19 cellular contexts compared by ENCODE assay signal in genomic region chr15:78040653-78041244, GRCh38. TPM values are rescaled to one million over a fixed set of nuclear protein-coding genes. Genes with fewer than 3 reads are reported as not detected.
DNase-seq lines count a peak whose midpoint lies in the region; ATAC-seq and TF ChIP-seq lines count a peak whose summit lies in the region.
"Had no signal": no experiment of that assay in that cellular context is flagged by ENCODE, and none has a peak within 500 bp of the region (broad histone marks: within the 10 kb centered on the region; RNA-seq: fewer than 3 reads in every experiment).

No MANE protein-coding gene starts in this region.

- peak overlapping the region; percentile 22 for H3K9ac ChIP-seq in adipocyte (ENCODE audit: low read length)

- H3K27me3 ChIP-seq in CD8-positive, alpha-beta T cell (ENCODE audit: insufficient read depth, low read length) = no peaks in the 10 kb centered on the region
- no peaks in the 10 kb centered on the region for H3K27me3 ChIP-seq in adipocyte (replicated peaks; ENCODE audit: control insufficient read depth, insufficient read depth, low read length)
- H3K27me3 ChIP-seq: cardiac muscle cell, gastrocnemius medialis, upper lobe of right lung had no signal

- H3K9me3 Mint-ChIP-seq in T-helper 1 cell treated with Interleukin-12 subunit alpha and Interleukin-12 subunit beta and Interleukin-4 antibody, amounts not matched to agents 30 μg/mL and 1 μg/mL, for 36 hours = no peaks in the 10 kb centered on the region
- H3K9me3 Mint-ChIP-seq in CD8-positive, alpha-beta T cell = no peaks in the 10 kb centered on the region
- no peaks in the 10 kb centered on the region for H3K9me3 Mint-ChIP-seq in natural killer cell

- H3K27me3 Mint-ChIP-seq in T-helper 1 cell treated with Interleukin-12 subunit alpha and Interleukin-12 subunit beta and Interleukin-4 antibody, amounts not matched to agents 30 μg/mL and 1 μg/mL, for 36 hours (ENCODE audit: low read depth) = no peaks in the 10 kb centered on the region
- no peaks in the 10 kb centered on the region for H3K27me3 Mint-ChIP-seq in CD8-positive, alpha-beta T cell (ENCODE audit: low read depth)
- H3K27me3 Mint-ChIP-seq in natural killer cell (ENCODE audit: low read depth in 2 of 2) = no peaks in the 10 kb centered on the region

- in situ Hi-C loops in KBM-7 (cut with MboI; ENCODE audit: low pct_unique_long_range_greater_than_20kb, low sequenced_read_pairs) = no loop called here

- H3K27ac ChIP-seq in CD8-positive, alpha-beta T cell (ENCODE audit: low read depth, low read length) = no peak overlapping the region
- H3K27ac ChIP-seq: C4-2B, cardiac muscle cell, gastrocnemius medialis had no signal

- no peaks in the 10 kb centered on the region for H3K9me3 ChIP-seq in CD8-positive, alpha-beta T cell (ENCODE audit: low read length)
- no peaks in the 10 kb centered on the region for H3K9me3 ChIP-seq in adipocyte (ENCODE audit: control insufficient read depth, low read length)
- H3K9me3 ChIP-seq: gastrocnemius medialis, upper lobe of right lung had no signal

- H3K4me1 Mint-ChIP-seq in T-helper 1 cell treated with Interleukin-12 subunit alpha and Interleukin-12 subunit beta and Interleukin-4 antibody, amounts not matched to agents 30 μg/mL and 1 μg/mL, for 36 hours (ENCODE audit: low read depth) = peaks cover 80% of the 10 kb centered on the region
- peaks cover 90% of the 10 kb centered on the region for H3K4me1 Mint-ChIP-seq in CD8-positive, alpha-beta T cell (ENCODE audit: low read depth)
- peaks cover 67 to 75% of the 10 kb centered on the region in 2 donors for H3K4me1 Mint-ChIP-seq in natural killer cell

- H3K36me3 Mint-ChIP-seq in T-helper 1 cell treated with Interleukin-12 subunit alpha and Interleukin-12 subunit beta and Interleukin-4 antibody, amounts not matched to agents 30 μg/mL and 1 μg/mL, for 36 hours (ENCODE audit: low read depth) = peaks cover 43% of the 10 kb centered on the region
- H3K36me3 Mint-ChIP-seq in CD8-positive, alpha-beta T cell = peaks cover 58% of the 10 kb centered on the region
- H3K36me3 Mint-ChIP-seq in natural killer cell = no peaks in the 10 kb centered on the region

- peak overlapping the region; percentile 81 for H3K27ac Mint-ChIP-seq in T-helper 1 cell treated with Interleukin-12 subunit alpha and Interleukin-12 subunit beta and Interleukin-4 antibody, amounts not matched to agents 30 μg/mL and 1 μg/mL, for 36 hours
- peak overlapping the region; percentile 92 for H3K27ac Mint-ChIP-seq in CD8-positive, alpha-beta T cell
- peak overlapping the region; percentile 70 to 78 for H3K27ac Mint-ChIP-seq in natural killer cell

- peaks cover 4% of the 10 kb centered on the region for H3K36me3 ChIP-seq in CD8-positive, alpha-beta T cell (ENCODE audit: insufficient read depth, low read length)
- peaks cover 18% of the 10 kb centered on the region for H3K36me3 ChIP-seq in adipocyte (ENCODE audit: control insufficient read depth, insufficient read depth, low read length, severe bottlenecking)
- H3K36me3 ChIP-seq: cardiac muscle cell had no signal

- H3K4me3 ChIP-seq in CD8-positive, alpha-beta T cell (ENCODE audit: low read depth, low read length) = no peak overlapping the region
- H3K4me3 ChIP-seq in adipocyte (ENCODE audit: low read length) = no peak overlapping the region
- H3K4me3 ChIP-seq: cardiac muscle cell, gastrocnemius medialis, upper lobe of right lung had no signal

- CTCF ChIA-PET in CD8-positive, alpha-beta T cell (lab: Charles Lee) = interaction anchor here (1.4 to 1.5 kb wide), 2 partner anchors 10 to 73 kb away, joined by 3 to 13 read pairs; no protein-coding TSS in a partner anchor

- POLR2A ChIA-PET in CD8-positive, alpha-beta T cell (lab: Charles Lee) = interaction anchor here (2.4 kb wide), 1 partner anchor 10 kb away, joined by 12 read pairs; no protein-coding TSS in a partner anchor

- peaks cover 84% of the 10 kb centered on the region for H3K4me1 ChIP-seq in CD8-positive, alpha-beta T cell (ENCODE audit: insufficient read depth, low read length)
- peaks cover 31% of the 10 kb centered on the region for H3K4me1 ChIP-seq in adipocyte (ENCODE audit: control insufficient read depth, insufficient read depth, low read length)

- intact Hi-C loops in CD8-positive, alpha-beta T cell (cut with DNase I, micrococcal nuclease) = loop anchor here in 1 of 2 experiments (1.0 kb wide), 1 partner anchor 9 kb away; no protein-coding TSS in a partner anchor
- intact Hi-C loops in natural killer cell (cut with micrococcal nuclease) = no loop called here

- ATAC-seq in CD8-positive, alpha-beta T cell = no peak
- no peak for ATAC-seq in natural killer cell
- ATAC-seq in GM21786 (IDR thresholded peaks at IDR 0.05; ENCODE audit: unreplicated experiment) = no peak
- no peak for ATAC-seq in HG02610 (IDR thresholded peaks at IDR 0.05; ENCODE audit: unreplicated experiment)
- ATAC-seq: left lobe of liver, upper lobe of right lung had no signal

- H3K4me3 Mint-ChIP-seq in T-helper 1 cell treated with Interleukin-12 subunit alpha and Interleukin-12 subunit beta and Interleukin-4 antibody, amounts not matched to agents 30 μg/mL and 1 μg/mL, for 36 hours = peak overlapping the region; percentile 52
- peak overlapping the region; percentile 42 for H3K4me3 Mint-ChIP-seq in CD8-positive, alpha-beta T cell
- no peak overlapping the region for H3K4me3 Mint-ChIP-seq in natural killer cell

- DNase-seq in T-helper 1 cell (no peak), adipocyte (ENCODE audit: low read depth) (peak; percentile 69), natural killer cell (no peak), KBM-7 (no peak)
- no peak for DNase-seq in CD8-positive, alpha-beta T cell
- DNase-seq: gastrocnemius medialis; KG1; NCI-H2171 treated with DMSO at 0.1 percent for 48 hours; posterior cingulate gyrus; stimulated activated naive CD4-positive, alpha-beta T cell treated with Interleukin-2 at 50 U/mL for 16 hours; upper lobe of right lung had no signal

- TF ChIP-seq CTCF in CD8-positive, alpha-beta T cell (IDR thresholded peaks at IDR 0.05) = no peak
- no peak for TF ChIP-seq CTCF in natural killer cell (IDR thresholded peaks at IDR 0.05)

RNA-seq across cellular contexts. Expression of gene TBC1D2B, which starts 36.8 kb away (rescaled TPM):
- 100 to 1,000 TPM in 1 of 2 experiments, 10 to 100 TPM in 1; 88.7 to 101 TPM for total RNA-seq in CD8-positive, alpha-beta T cell
- 10 to 100 TPM; 54.0 to 83.5 (median 56.7) TPM for total RNA-seq in natural killer cell

RNA-seq across cellular contexts. Expression of gene SH2D7, which starts 51.6 kb away (rescaled TPM):
- total RNA-seq in CD8-positive, alpha-beta T cell = not detected
- not detected for total RNA-seq in natural killer cell
- total RNA-seq: A172, cardiac muscle cell, Daoy, gastrocnemius medialis, left lobe of liver, upper lobe of right lung had no signal
